Comparison of ENCODE assay signal across 2 cellular contexts in genomic region chr11:39333006-39333405, GRCh38.
DNase-seq lines count a peak whose midpoint lies in the region; TF ChIP-seq lines count a peak whose summit lies in the region.
"Not testable (repeated sequence)": the region's sequence is repeated elsewhere in the genome, so short reads cannot be mapped to it uniquely, and the experiment has no call there.

No MANE protein-coding gene starts in this region.

- H3K27ac ChIP-seq in spleen: not testable (repeated sequence)

- DNase-seq in posterior vena cava (ENCODE audit: low spot score) (peak; percentile 61), spleen (peak; percentile 62)

- not testable (repeated sequence) for TF ChIP-seq CTCF in spleen (IDR thresholded peaks at IDR 0.05 in 8 of 11, conservative IDR thresholded peaks at IDR 0.05 in 3 of 11)

- not testable (repeated sequence) for H3K4me1 ChIP-seq in spleen

- intact Hi-C loops in posterior vena cava (cut with DNase I); spleen (cut with DNase I; ENCODE audit: low total_unique reads): not testable (repeated sequence)

- WGBS in spleen, 5 donors: 77 to 92% (median 79%) methylated on average over 11 to 21 of the region's 21 CpGs

- not testable (repeated sequence) for H3K4me3 ChIP-seq in spleen

- H3K27me3 ChIP-seq in spleen (replicated peaks in 1 of 7): not testable (repeated sequence)

- TF ChIP-seq POLR2A in spleen (IDR thresholded peaks at IDR 0.05): not testable (repeated sequence)

- H3K36me3 ChIP-seq in spleen: not testable (repeated sequence)

- peaks cover 0 to 30% (median 12%) of the 10 kb centered on the region in 8 donors for H3K9me3 ChIP-seq in spleen
